In genomic region chr5:113020461-113021273, GRCh38 we compare ENCODE assay signal across 1 cellular context.
TF ChIP-seq lines count a peak whose summit lies in the region.

No MANE protein-coding gene starts in this region.

TF ChIP-seq in HCT116, 20 proteins besides CTCF, POLR2A, EP300 and RAD21 (continued from another document):
- TF ChIP-seq CBX3 (IDR thresholded peaks at IDR 0.05; ENCODE audit: low read depth), result peak; percentile 55
